In the genomic region with DNA sequence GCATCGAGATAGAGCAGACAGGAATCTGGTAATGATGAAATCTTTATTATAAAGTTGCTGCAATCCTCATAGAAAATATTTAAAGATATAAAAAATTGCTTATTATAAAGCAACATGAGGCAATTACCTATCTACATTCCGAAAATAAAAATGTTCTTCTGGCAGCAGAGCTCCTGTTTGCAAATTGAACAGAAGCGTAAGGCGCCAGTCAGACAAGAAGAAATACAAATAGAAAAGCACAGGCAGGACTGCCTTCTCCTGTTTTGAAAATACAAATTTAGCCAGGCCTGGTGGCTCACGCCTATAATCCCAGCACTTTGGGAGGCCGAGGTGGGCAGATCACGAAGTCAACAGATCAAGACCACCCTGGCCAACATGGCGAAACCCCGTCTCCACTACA, we compare ENCODE assay signal across 16 cellular contexts.
DNase-seq lines count a peak whose midpoint lies in the region; ATAC-seq and TF ChIP-seq lines count a peak whose summit lies in the region.
"Had no signal": no experiment of that assay in that cellular context is flagged by ENCODE, and none has a peak within 500 bp of the region (broad histone marks: within the 10 kb centered on the region; RNA-seq: fewer than 3 reads in every experiment).

No MANE protein-coding gene starts in this region.

- peaks cover 4% of the 10 kb centered on the region; the same call in 1 of the 2 replicates for H3K4me1 ChIP-seq in Karpas-422 (ENCODE audit: low read length)
- H3K4me1 ChIP-seq: BE2C, Caco-2 had no signal

- H3K9me2 ChIP-seq in Karpas-422 (replicated peaks; ENCODE audit: insufficient read depth, low read length), result no peaks in the 10 kb centered on the region

- H3K4me2 ChIP-seq in Karpas-422 (ENCODE audit: low read depth, low read length, poor library complexity, severe bottlenecking), result no peak overlapping the region
- H3K4me2 ChIP-seq: BLaER1 had no signal

- DNase-seq in Karpas-422 (peak; percentile 0), left colon (no peak)
- DNase-seq: 8988T; ACHN; BE2C; C1 segment of cervical spinal cord; Caco-2; Calu3; CD4-positive, alpha-beta T cell; CD8-positive, alpha-beta T cell; DMS79 treated with DMSO at 0.1 percent for 48 hours; GF-D8 had no signal

- intact Hi-C loops in left colon (cut with DNase I, micrococcal nuclease), result no loop called here

- H3K27ac ChIP-seq in Karpas-422 (ENCODE audit: low read length) (no peak overlapping the region), VCaP (peak overlapping the region; percentile 13; the same call in 1 of the 2 replicates)
- H3K27ac ChIP-seq: BLaER1 had no signal

- TF ChIP-seq CTCF in VCaP (conservative IDR thresholded peaks at IDR 0.05), result no peak

- no peak overlapping the region for H2AFZ ChIP-seq in Karpas-422 (ENCODE audit: low read length)

- no peak overlapping the region for H3K9ac ChIP-seq in Karpas-422 (ENCODE audit: low read length)
- H3K9ac ChIP-seq: BLaER1 had no signal

- H4K20me1 ChIP-seq in Karpas-422 (ENCODE audit: insufficient read depth, low read depth, low read length), result no peaks in the 10 kb centered on the region

- H3K4me3 ChIP-seq in Karpas-422 (ENCODE audit: low read length), result no peak overlapping the region
- H3K4me3 ChIP-seq: BLaER1 had no signal

- ATAC-seq in HG03457 (IDR thresholded peaks at IDR 0.05; ENCODE audit: unreplicated experiment) (no peak), HG02973 (IDR thresholded peaks at IDR 0.05; ENCODE audit: unreplicated experiment) (no peak), left colon (no peak)
- ATAC-seq: CD8-positive, alpha-beta T cell had no signal

- no peaks in the 10 kb centered on the region for H3K9me3 ChIP-seq in Karpas-422 (ENCODE audit: low read length)
- H3K9me3 ChIP-seq: BE2C, Caco-2 had no signal

- H3K27me3 ChIP-seq in Karpas-422 (ENCODE audit: low read length), result no peaks in the 10 kb centered on the region
- H3K27me3 ChIP-seq: BE2C, BLaER1 had no signal

- H3K36me3 ChIP-seq in Karpas-422 (ENCODE audit: insufficient read depth, low read length), result no peaks in the 10 kb centered on the region
- H3K36me3 ChIP-seq: BE2C had no signal

- no peaks in the 10 kb centered on the region for H3K79me2 ChIP-seq in Karpas-422 (ENCODE audit: low read length)
